Comparison of ENCODE assay signal across 8 cellular contexts in genomic region chr1:40530735-40531380, GRCh38. TPM values are rescaled to one million over a fixed set of nuclear protein-coding genes. Genes with fewer than 3 reads are reported as not detected.
DNase-seq lines count a peak whose midpoint lies in the region; ATAC-seq and TF ChIP-seq lines count a peak whose summit lies in the region.

No MANE protein-coding gene starts in this region.

- peaks cover under 1% of the 10 kb centered on the region for H3K9me3 ChIP-seq in WERI-Rb-1 (ENCODE audit: severe bottlenecking)
- peaks cover 0 to 5% (median 0%) of the 10 kb centered on the region in 12 donors for H3K9me3 ChIP-seq in heart left ventricle

- peak in 2 of 4 donors; percentile 14 to 17 for ATAC-seq in heart left ventricle
- peak; percentile 34 for ATAC-seq in sciatic nerve
- no peak for ATAC-seq in GM19324 (IDR thresholded peaks at IDR 0.05; ENCODE audit: low FRiP score, unreplicated experiment)

- peak; percentile 21 for DNase-seq in COLO829 (ENCODE audit: low spot score)
- DNase-seq in HCEC 1CT, result peak; percentile 18
- DNase-seq in WERI-Rb-1, result no peak
- no peak for DNase-seq in heart left ventricle
- DNase-seq in sciatic nerve (ENCODE audit: low spot score), result no peak
- no peak for DNase-seq in inferior parietal cortex (ENCODE audit: extremely low spot score)
- DNase-seq in posterior vena cava (ENCODE audit: low spot score), result no peak

- H3K27ac ChIP-seq in WERI-Rb-1, result peak overlapping the region; percentile 80
- peak overlapping the region; percentile 71 to 94 (median 86) for H3K27ac ChIP-seq in heart left ventricle

- H3K4me3 ChIP-seq in WERI-Rb-1 (ENCODE audit: low read depth, low read length), result peak overlapping the region; percentile 92
- H3K4me3 ChIP-seq in heart left ventricle, result peak overlapping the region; percentile 35 to 89 (median 72)

- no peak for TF ChIP-seq POLR2A in heart left ventricle (IDR thresholded peaks at IDR 0.05)

- intact Hi-C loops in heart left ventricle (cut with DNase I), result no loop called here
- intact Hi-C loops in sciatic nerve (cut with DNase I), result no loop called here
- intact Hi-C loops in posterior vena cava (cut with DNase I), result no loop called here

- peaks cover 0 to 22% (median 10%) of the 10 kb centered on the region in 12 donors for H3K4me1 ChIP-seq in heart left ventricle

- H3K36me3 ChIP-seq in WERI-Rb-1 (no peaks in the 10 kb centered on the region), heart left ventricle (peaks cover 0 to 13% (median 0%) of the 10 kb centered on the region in 9 donors)

- TF ChIP-seq CTCF in WERI-Rb-1 (IDR thresholded peaks at IDR 0.05; ENCODE audit: low read depth, low read length), result no peak
- TF ChIP-seq CTCF in heart left ventricle (IDR thresholded peaks at IDR 0.05), result no peak

- no peaks in the 10 kb centered on the region for H3K27me3 ChIP-seq in WERI-Rb-1 (ENCODE audit: insufficient read depth, low read depth, severe bottlenecking)
- no peaks in the 10 kb centered on the region for H3K27me3 ChIP-seq in heart left ventricle

- 24 to 37% (median 27%) methylated on average over 5 of the region's 5 CpGs for WGBS in heart left ventricle, 4 donors

RNA-seq across cellular contexts. Expression of gene ZNF684, which starts 0.6 kb away (rescaled TPM):
- 10 to 100 TPM in 2 of 9 donors, 1 to 10 TPM in 7; 5.2 to 12.1 (median 8.5) TPM for total RNA-seq in heart left ventricle
- polyA plus RNA-seq in heart left ventricle, result 1 to 10 TPM; 4.5 to 6.2 TPM
- 7.0 TPM for total RNA-seq in sciatic nerve
- 1 to 10 TPM; 4.2 to 4.8 TPM for total RNA-seq in posterior vena cava

RNA-seq across cellular contexts. Expression of gene EXO5, which starts 22.3 kb away (rescaled TPM):
- 1 to 10 TPM; 2.7 to 6.4 (median 5.1) TPM for total RNA-seq in heart left ventricle
- 1 to 10 TPM; 1.7 to 5.1 TPM for polyA plus RNA-seq in heart left ventricle
- 5.2 TPM for total RNA-seq in sciatic nerve
- total RNA-seq in posterior vena cava, result 1 to 10 TPM; 5.3 to 6.1 TPM

RNA-seq across cellular contexts. Expression of gene ZFP69, which starts 53.8 kb away (rescaled TPM):
- total RNA-seq in heart left ventricle (1 to 10 TPM in 8 of 9 donors, under 1 TPM in 1; 0.75 to 3.1 (median 2.0) TPM), sciatic nerve (5.1 TPM), posterior vena cava (1 to 10 TPM; 4.3 to 6.4 TPM)
- 1 to 10 TPM; 1.4 to 1.7 TPM for polyA plus RNA-seq in heart left ventricle

Comparison
In these comparisons a context has a peak if more than half of its experiments do, and no peak if none do; other contexts are left out.
1. DNase-seq: peak in COLO829 (single experiment) and HCEC 1CT (single experiment); none in WERI-Rb-1 (single experiment), heart left ventricle (0 of 5), sciatic nerve (single experiment), inferior parietal cortex (single experiment) and posterior vena cava (single experiment).